ENCODE assay signal across 25 cellular contexts in genomic region chr14:38496092-38496491, GRCh38.
"Had no signal": no experiment of that assay in that cellular context is flagged by ENCODE, and none has a peak within 500 bp of the region (broad histone marks: within the 10 kb centered on the region; RNA-seq: fewer than 3 reads in every experiment).

No MANE protein-coding gene starts in this region.

- H3K27me3 Mint-ChIP-seq: activated CD4-positive, alpha-beta memory T cell treated with anti-CD3 and anti-CD28 coated beads for 36 hours had no signal

- DNase-seq: activated CD4-positive, alpha-beta memory T cell treated with anti-CD3 and anti-CD28 coated beads for 36 hours; activated CD4-positive, alpha-beta T cell treated with anti-CD3 and anti-CD28 coated beads for 4 hours; activated CD4-positive, alpha-beta T cell treated with anti-CD3 and anti-CD28 coated beads, Interleukin-2, amount 50 U/mL, for 1 hour; activated CD8-positive, alpha-beta memory T cell treated with anti-CD3 and anti-CD28 coated beads, Interleukin-2, amount 50 U/mL, for 4 hours; activated gamma-delta T cell treated with Interleukin-2 at 50 U/mL for 16 hours; activated naive CD4-positive, alpha-beta T cell treated with anti-CD3 and anti-CD28 coated beads for 36 hours; activated T-cell treated with anti-CD3 and anti-CD28 coated beads for 4 hours; activated T-cell treated with anti-CD3 and anti-CD28 coated beads, Interleukin-2, amount 50 U/mL, for 4 hours; adrenal gland; body of pancreas; IMR-90; NCI-H187 treated with DMSO at 0.1 percent for 48 hours; NCI-H2081; NCI-H2171 treated with DMSO at 0.1 percent for 48 hours; NCI-H345; NCI-H524 treated with DMSO at 0.1 percent for 48 hours; NCI-H774; SHP77; SK-N-SH had no signal

- H3K4me3 Mint-ChIP-seq: activated CD4-positive, alpha-beta memory T cell treated with anti-CD3 and anti-CD28 coated beads for 36 hours; activated naive CD4-positive, alpha-beta T cell treated with anti-CD3 and anti-CD28 coated beads for 36 hours; activated T-cell treated with anti-CD3 and anti-CD28 coated beads, Interleukin-2, amount 50 U/mL, for 4 hours; activated T-helper 1 cell treated with anti-CD3 and anti-CD28 coated beads, Interleukin-12 subunit alpha, Interleukin-12 subunit beta, Interleukin-2, Interleukin-4 antibody, amounts not matched to agents 30 ng/mL and 10 ng/mL and 1 ng/mL, durations not matched to agents 14 hours and 24 hours and 36 hours; T-helper 1 cell treated with Interleukin-12 subunit alpha and Interleukin-12 subunit beta and Interleukin-4 antibody, amounts not matched to agents 30 μg/mL and 1 μg/mL, for 36 hours; T-helper 2 cell treated with Interferon-gamma antibody and Interleukin-4, amounts not matched to agents 5 μg/mL and 100 μg/mL, for 36 hours had no signal

- H3K36me3 Mint-ChIP-seq: activated CD4-positive, alpha-beta memory T cell treated with anti-CD3 and anti-CD28 coated beads for 36 hours; activated naive CD4-positive, alpha-beta T cell treated with anti-CD3 and anti-CD28 coated beads, Interleukin-2, amount 50 U/mL, for 72 hours had no signal

- H3K27ac Mint-ChIP-seq: activated CD4-positive, alpha-beta memory T cell treated with anti-CD3 and anti-CD28 coated beads for 36 hours; activated naive CD4-positive, alpha-beta T cell treated with anti-CD3 and anti-CD28 coated beads for 36 hours; activated naive CD4-positive, alpha-beta T cell treated with anti-CD3 and anti-CD28 coated beads, Interleukin-2, amount 50 U/mL, for 72 hours; activated T-helper 1 cell treated with anti-CD3 and anti-CD28 coated beads, Interleukin-12 subunit alpha, Interleukin-12 subunit beta, Interleukin-2, Interleukin-4 antibody, amounts not matched to agents 30 ng/mL and 10 ng/mL and 1 ng/mL, durations not matched to agents 14 hours and 24 hours and 36 hours; T-helper 1 cell treated with Interleukin-12 subunit alpha and Interleukin-12 subunit beta and Interleukin-4 antibody, amounts not matched to agents 30 μg/mL and 1 μg/mL, for 36 hours; T-helper 2 cell treated with Interferon-gamma antibody and Interleukin-4, amounts not matched to agents 5 μg/mL and 100 μg/mL, for 36 hours had no signal

- H3K9me3 Mint-ChIP-seq: T-helper 1 cell treated with Interleukin-12 subunit alpha and Interleukin-12 subunit beta and Interleukin-4 antibody, amounts not matched to agents 30 μg/mL and 1 μg/mL, for 36 hours had no signal

- ATAC-seq: activated naive CD4-positive, alpha-beta T cell treated with anti-CD3 and anti-CD28 coated beads, Interleukin-2, amount 50 U/mL, for 72 hours; activated T-cell treated with anti-CD3 and anti-CD28 coated beads, Interleukin-2, amount 50 U/mL, for 4 hours; body of pancreas; K562; Panc1 had no signal
